Comparison of ENCODE assay signal across 25 cellular contexts in the genomic region with DNA sequence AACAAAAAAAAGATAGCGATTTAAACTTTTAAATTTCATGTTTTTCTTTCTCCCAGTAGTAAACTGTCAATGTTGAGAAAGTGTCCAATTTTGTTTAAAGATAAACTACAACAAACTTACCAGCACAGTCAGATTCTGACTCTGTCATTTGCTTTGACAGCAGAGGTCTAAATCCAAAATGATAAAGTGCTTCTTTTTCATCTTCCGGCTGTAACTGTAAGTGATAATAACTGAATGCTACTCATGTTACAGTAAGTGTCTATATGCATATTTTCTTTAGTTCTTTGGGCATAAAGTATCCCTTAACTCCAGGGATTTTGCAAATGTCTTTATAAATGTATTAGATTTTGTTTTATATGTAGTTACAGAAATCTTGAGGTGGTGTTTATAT.
A peak's percentile ranks its signal among the peaks of the same experiment; 100 is the strongest.
DNase-seq lines count a peak whose midpoint lies in the region; ATAC-seq and TF ChIP-seq lines count a peak whose summit lies in the region.
"Had no signal": no experiment of that assay in that cellular context is flagged by ENCODE, and none has a peak within 500 bp of the region (broad histone marks: within the 10 kb centered on the region; RNA-seq: fewer than 3 reads in every experiment).

No MANE protein-coding gene starts in this region.

- no peak overlapping the region for H3K4me3 Mint-ChIP-seq in activated naive CD4-positive, alpha-beta T cell treated with anti-CD3 and anti-CD28 coated beads, Interleukin-2, amount 10 ng/mL, durations not matched to agents 7 days and 5 days
- H3K4me3 Mint-ChIP-seq: B cell, CD14-positive monocyte had no signal

- CTCF ChIA-PET in activated naive CD4-positive, alpha-beta T cell treated with anti-CD3 and anti-CD28 coated beads, Interleukin-2, amount 10 ng/mL, durations not matched to agents 7 days and 5 days (lab: Charles Lee): no interaction called here

- H3K36me3 ChIP-seq in cardiac muscle cell (no peaks in the 10 kb centered on the region), adipocyte (ENCODE audit: control insufficient read depth, insufficient read depth, low read length, severe bottlenecking) (no peaks in the 10 kb centered on the region), mesodermal cell (ENCODE audit: control insufficient read depth, insufficient read depth, low read length) (no peaks in the 10 kb centered on the region)

- TF ChIP-seq CTCF in cardiac muscle cell (IDR thresholded peaks at IDR 0.05; ENCODE audit: low read depth, low read length): no peak

- H3K27me3 ChIP-seq in cardiac muscle cell: no peaks in the 10 kb centered on the region
- H3K27me3 ChIP-seq in right cardiac atrium (ENCODE audit: control insufficient read depth, insufficient read depth): no peaks in the 10 kb centered on the region
- no peaks in the 10 kb centered on the region for H3K27me3 ChIP-seq in adipocyte (replicated peaks; ENCODE audit: control insufficient read depth, insufficient read depth, low read length)

- no peaks in the 10 kb centered on the region for H3K9me3 ChIP-seq in cardiac muscle cell (ENCODE audit: low read depth)
- no peaks in the 10 kb centered on the region for H3K9me3 ChIP-seq in right cardiac atrium (ENCODE audit: control insufficient read depth, low read length)
- H3K9me3 ChIP-seq in adipocyte (ENCODE audit: control insufficient read depth, low read length): no peaks in the 10 kb centered on the region
- peaks cover 6% of the 10 kb centered on the region for H3K9me3 ChIP-seq in mesodermal cell (ENCODE audit: control insufficient read depth, low read length)

- DNase-seq in cardiac muscle cell (ENCODE audit: low read depth in 1 of 2, low spot score in 1 of 2): no peak
- no peak for DNase-seq in right cardiac atrium
- DNase-seq in adipocyte (ENCODE audit: low read depth): peak; percentile 7
- DNase-seq in activated naive CD4-positive, alpha-beta T cell treated with anti-CD3 and anti-CD28 coated beads, Interleukin-2, amount 10 ng/mL, durations not matched to agents 7 days and 5 days: no peak
- DNase-seq in left lobe of liver (ENCODE audit: low spot score): no peak
- no peak for DNase-seq in HK-2 (ENCODE audit: unreplicated experiment)
- DNase-seq: Calu3, DMS79 treated with DMSO at 0.1 percent for 48 hours, GF-D8, H7, Karpas-422, NCI-H1092, NCI-H1417 treated with DMSO at 0.1 percent for 48 hours, NCI-H1694 treated with DMSO at 0.1 percent for 48 hours, NCI-H2081, NCI-H510A, NCI-H69, SIG-M5 had no signal

- H3K9me3 Mint-ChIP-seq in activated naive CD4-positive, alpha-beta T cell treated with anti-CD3 and anti-CD28 coated beads, Interleukin-2, amount 10 ng/mL, durations not matched to agents 7 days and 5 days: peaks cover 5% of the 10 kb centered on the region

- no peak overlapping the region for H3K4me3 ChIP-seq in cardiac muscle cell
- no peak overlapping the region for H3K4me3 ChIP-seq in right cardiac atrium (ENCODE audit: low read length)
- H3K4me3 ChIP-seq in adipocyte (ENCODE audit: low read length): no peak overlapping the region
- no peak overlapping the region for H3K4me3 ChIP-seq in mesodermal cell (ENCODE audit: extremely low read depth, insufficient read depth, low read length, poor library complexity, severe bottlenecking)
- H3K4me3 ChIP-seq: SK-N-MC had no signal

- H3K4me1 Mint-ChIP-seq in activated naive CD4-positive, alpha-beta T cell treated with anti-CD3 and anti-CD28 coated beads, Interleukin-2, amount 10 ng/mL, durations not matched to agents 7 days and 5 days: no peaks in the 10 kb centered on the region
- H3K4me1 Mint-ChIP-seq: B cell, CD14-positive monocyte had no signal

- peaks cover 9% of the 10 kb centered on the region for H3K4me1 ChIP-seq in cardiac muscle cell (ENCODE audit: low read depth)
- no peaks in the 10 kb centered on the region for H3K4me1 ChIP-seq in right cardiac atrium (ENCODE audit: control insufficient read depth, insufficient read depth, low read length)
- peaks cover 13% of the 10 kb centered on the region for H3K4me1 ChIP-seq in adipocyte (ENCODE audit: control insufficient read depth, insufficient read depth, low read length)
- peaks cover 12% of the 10 kb centered on the region for H3K4me1 ChIP-seq in mesodermal cell (ENCODE audit: control insufficient read depth, insufficient read depth, low read length, poor library complexity, severe bottlenecking)

- 61% methylated on average over 2 of the region's 2 CpGs for WGBS in right cardiac atrium
- no CpG with 5 or more reads among the region's 2 CpGs for WGBS in mesodermal cell (ENCODE audit: insufficient coverage in 2 of 2), 2 experiments

- no peak overlapping the region for H3K9ac ChIP-seq in adipocyte (ENCODE audit: low read length)

- ATAC-seq in right cardiac atrium: no peak
- ATAC-seq in GM21381 (IDR thresholded peaks at IDR 0.05; ENCODE audit: unreplicated experiment): no peak
- ATAC-seq in left lobe of liver: no peak

- intact Hi-C loops in right cardiac atrium (cut with DNase I): no loop called here

- H3K27me3 Mint-ChIP-seq in activated naive CD4-positive, alpha-beta T cell treated with anti-CD3 and anti-CD28 coated beads, Interleukin-2, amount 10 ng/mL, durations not matched to agents 7 days and 5 days: no peaks in the 10 kb centered on the region
- H3K27me3 Mint-ChIP-seq: B cell had no signal

- H3K36me3 Mint-ChIP-seq in activated naive CD4-positive, alpha-beta T cell treated with anti-CD3 and anti-CD28 coated beads, Interleukin-2, amount 10 ng/mL, durations not matched to agents 7 days and 5 days: no peaks in the 10 kb centered on the region
- H3K36me3 Mint-ChIP-seq: CD14-positive monocyte had no signal

- H3K27ac ChIP-seq in cardiac muscle cell (peak overlapping the region; percentile 86), right cardiac atrium (ENCODE audit: low read length) (no peak overlapping the region), mesodermal cell (ENCODE audit: low read depth, low read length, severe bottlenecking) (peak overlapping the region; percentile 93)
- H3K27ac ChIP-seq: 22Rv1, HL-60, SK-N-MC had no signal

- H3K27ac Mint-ChIP-seq in activated naive CD4-positive, alpha-beta T cell treated with anti-CD3 and anti-CD28 coated beads, Interleukin-2, amount 10 ng/mL, durations not matched to agents 7 days and 5 days: no peak overlapping the region
- H3K27ac Mint-ChIP-seq: B cell, CD14-positive monocyte had no signal
